Comparison of ENCODE assay signal across 1 cellular context in genomic region chr11:6389921-6390717, GRCh38.
A peak's percentile ranks its signal among the peaks of the same experiment; 100 is the strongest.
TF ChIP-seq lines count a peak whose summit lies in the region.

SMPD1 (plus strand) TSS chr11:6390474; CDS start chr11:6390599, 125 bp downstream.

TF ChIP-seq in HCT116, 20 proteins besides CTCF, POLR2A, EP300 and RAD21 (continued from another document):
- TF ChIP-seq ZFX (IDR thresholded peaks at IDR 0.05) = peak; percentile 41; the same call in 1 of the 2 replicates
- TF ChIP-seq POLR2AphosphoS5 (IDR thresholded peaks at IDR 0.05; ENCODE audit: low read depth, low read length) = peak; percentile 26; the same call in 1 of the 2 replicates
- peak; percentile 87 for TF ChIP-seq TCF7L2 (IDR thresholded peaks at IDR 0.05; ENCODE audit: borderline replicate concordance, extremely low read depth, insufficient read depth, insufficient read length)
- no peak for TF ChIP-seq REST (IDR thresholded peaks at IDR 0.05; ENCODE audit: low read depth)
- peak; percentile 99 for TF ChIP-seq EGR1 (IDR thresholded peaks at IDR 0.05; ENCODE audit: low read depth)
- no peak for TF ChIP-seq ZBTB33 (IDR thresholded peaks at IDR 0.05; ENCODE audit: extremely low read depth, insufficient replicate concordance, low read length)
- TF ChIP-seq FOSL1 (IDR thresholded peaks at IDR 0.05; ENCODE audit: low read depth) = peak; percentile 61; the same call in 1 of the 2 replicates
- TF ChIP-seq EZH2phosphoT487 (IDR thresholded peaks at IDR 0.05; ENCODE audit: borderline replicate concordance) = no peak
- TF ChIP-seq SRF (IDR thresholded peaks at IDR 0.05; ENCODE audit: low read depth) = no peak
- peak; percentile 72 for TF ChIP-seq SP1 (IDR thresholded peaks at IDR 0.05; ENCODE audit: low read depth)
- peak; percentile 71 for TF ChIP-seq MAX (IDR thresholded peaks at IDR 0.05)
- TF ChIP-seq CEBPB (IDR thresholded peaks at IDR 0.05; ENCODE audit: low read depth) = no peak; the same call in 1 of the 2 replicates
- peak; percentile 29 for TF ChIP-seq YY1 (IDR thresholded peaks at IDR 0.05; ENCODE audit: extremely low read depth, insufficient replicate concordance, low read depth, low read length)
